In the genomic region with DNA sequence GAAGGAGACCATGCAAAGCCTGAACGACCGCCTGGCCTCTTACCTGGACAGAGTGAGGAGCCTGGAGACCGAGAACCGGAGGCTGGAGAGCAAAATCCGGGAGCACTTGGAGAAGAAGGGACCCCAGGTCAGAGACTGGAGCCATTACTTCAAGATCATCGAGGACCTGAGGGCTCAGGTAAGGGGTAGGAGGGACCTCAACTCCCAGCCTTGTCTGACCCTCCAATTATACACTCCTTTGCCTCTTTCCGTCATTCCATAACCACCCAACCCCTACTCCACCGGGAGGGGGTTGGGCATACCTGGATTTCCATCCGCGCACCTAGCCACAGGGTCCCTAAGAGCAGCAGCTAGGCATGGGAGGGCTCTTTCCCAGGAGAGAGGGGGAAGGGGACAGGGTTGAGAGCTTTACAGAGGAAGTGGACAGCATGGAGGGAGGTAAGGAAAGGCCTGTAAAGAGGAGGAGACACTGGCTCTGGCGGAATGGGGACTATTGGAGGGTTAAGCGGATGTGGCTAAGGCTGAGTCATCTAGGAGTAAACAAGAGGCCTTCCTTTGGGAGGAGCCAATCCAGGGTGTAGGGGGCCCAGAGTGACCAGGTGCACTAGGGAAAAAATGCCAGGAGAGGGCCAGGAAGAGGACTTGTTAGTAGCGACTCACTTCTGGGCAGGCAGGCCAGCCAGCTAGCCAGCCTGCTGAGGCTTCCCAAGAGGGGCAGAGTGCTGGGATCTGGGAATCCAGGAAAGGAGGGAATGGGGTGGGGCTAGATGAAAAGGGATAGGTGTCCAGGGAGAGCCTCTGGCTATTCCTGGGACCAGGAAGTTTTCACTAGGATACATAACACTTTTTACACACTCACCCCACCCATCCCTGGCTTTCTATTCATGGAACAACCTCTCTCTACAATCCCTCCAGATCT, we compare ENCODE assay signal across 1 cellular context.
TF ChIP-seq lines count a peak whose summit lies in the region.

No MANE protein-coding gene starts in this region.

TF ChIP-seq in HepG2, 621 proteins besides CTCF, POLR2A, EP300 and RAD21 (continued from another document and continues in another):
- TF ChIP-seq, protein P1, sequence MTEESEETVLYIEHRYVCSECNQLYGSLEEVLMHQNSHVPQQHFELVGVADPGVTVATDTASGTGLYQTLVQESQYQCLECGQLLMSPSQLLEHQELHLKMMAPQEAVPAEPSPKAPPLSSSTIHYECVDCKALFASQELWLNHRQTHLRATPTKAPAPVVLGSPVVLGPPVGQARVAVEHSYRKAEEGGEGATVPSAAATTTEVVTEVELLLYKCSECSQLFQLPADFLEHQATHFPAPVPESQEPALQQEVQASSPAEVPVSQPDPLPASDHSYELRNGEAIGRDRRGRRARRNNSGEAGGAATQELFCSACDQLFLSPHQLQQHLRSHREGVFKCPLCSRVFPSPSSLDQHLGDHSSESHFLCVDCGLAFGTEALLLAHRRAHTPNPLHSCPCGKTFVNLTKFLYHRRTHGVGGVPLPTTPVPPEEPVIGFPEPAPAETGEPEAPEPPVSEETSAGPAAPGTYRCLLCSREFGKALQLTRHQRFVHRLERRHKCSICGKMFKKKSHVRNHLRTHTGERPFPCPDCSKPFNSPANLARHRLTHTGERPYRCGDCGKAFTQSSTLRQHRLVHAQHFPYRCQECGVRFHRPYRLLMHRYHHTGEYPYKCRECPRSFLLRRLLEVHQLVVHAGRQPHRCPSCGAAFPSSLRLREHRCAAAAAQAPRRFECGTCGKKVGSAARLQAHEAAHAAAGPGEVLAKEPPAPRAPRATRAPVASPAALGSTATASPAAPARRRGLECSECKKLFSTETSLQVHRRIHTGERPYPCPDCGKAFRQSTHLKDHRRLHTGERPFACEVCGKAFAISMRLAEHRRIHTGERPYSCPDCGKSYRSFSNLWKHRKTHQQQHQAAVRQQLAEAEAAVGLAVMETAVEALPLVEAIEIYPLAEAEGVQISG (CRISPR knock-in tag; IDR thresholded peaks at IDR 0.05): no peak; the same call in 1 of the 2 replicates
- TF ChIP-seq ETV5 (CRISPR knock-in tag; IDR thresholded peaks at IDR 0.05; ENCODE audit: borderline replicate concordance): peak; percentile 99
- no peak for TF ChIP-seq SOX6 (IDR thresholded peaks at IDR 0.05)
- TF ChIP-seq SOX6 (CRISPR knock-in tag; IDR thresholded peaks at IDR 0.05): peak; percentile 77
- no peak for TF ChIP-seq ZNF678 (CRISPR knock-in tag; IDR thresholded peaks at IDR 0.05)
- peak; percentile 90; the same call in 1 of the 2 replicates for TF ChIP-seq HDAC2 (CRISPR knock-in tag; IDR thresholded peaks at IDR 0.05)
- no peak for TF ChIP-seq ZNF225 (CRISPR knock-in tag; IDR thresholded peaks at IDR 0.05)
- no peak for TF ChIP-seq ZNF530 (CRISPR knock-in tag; IDR thresholded peaks at IDR 0.05; ENCODE audit: low read depth)
- TF ChIP-seq PCBP1 (IDR thresholded peaks at IDR 0.05; ENCODE audit: borderline replicate concordance, low read depth, low read length): no peak
- no peak for TF ChIP-seq IKZF4 (CRISPR knock-in tag; IDR thresholded peaks at IDR 0.05; ENCODE audit: borderline replicate concordance, low read depth, not compliant biosample characterization)
- TF ChIP-seq MED13 (CRISPR knock-in tag; IDR thresholded peaks at IDR 0.05): peak; percentile 54
- TF ChIP-seq ZNF180 (CRISPR knock-in tag; IDR thresholded peaks at IDR 0.05; ENCODE audit: borderline replicate concordance, low read depth): no peak
- TF ChIP-seq CHD2 (IDR thresholded peaks at IDR 0.05; ENCODE audit: low read depth, low read length): peak; percentile 56; the same call in 1 of the 2 replicates
- no peak; the same call in 1 of the 2 replicates for TF ChIP-seq ZNF362 (CRISPR knock-in tag; IDR thresholded peaks at IDR 0.05; ENCODE audit: borderline replicate concordance)
- TF ChIP-seq MBD4 (IDR thresholded peaks at IDR 0.05; ENCODE audit: borderline replicate concordance, low read length): peak; percentile 62; the same call in 1 of the 2 replicates
- TF ChIP-seq SP2 (CRISPR knock-in tag; IDR thresholded peaks at IDR 0.05): peak; percentile 7; the same call in 1 of the 2 replicates
- no peak; the same call in 1 of the 2 replicates for TF ChIP-seq CCDC6 (CRISPR knock-in tag; IDR thresholded peaks at IDR 0.05)
- peak; percentile 93 for TF ChIP-seq FOXK2 (IDR thresholded peaks at IDR 0.05)
- peak; percentile 72 for TF ChIP-seq AKAP8 (CRISPR knock-in tag; IDR thresholded peaks at IDR 0.05)
- TF ChIP-seq JUN (CRISPR knock-in tag; IDR thresholded peaks at IDR 0.05): peak; percentile 95
- TF ChIP-seq, protein P2, sequence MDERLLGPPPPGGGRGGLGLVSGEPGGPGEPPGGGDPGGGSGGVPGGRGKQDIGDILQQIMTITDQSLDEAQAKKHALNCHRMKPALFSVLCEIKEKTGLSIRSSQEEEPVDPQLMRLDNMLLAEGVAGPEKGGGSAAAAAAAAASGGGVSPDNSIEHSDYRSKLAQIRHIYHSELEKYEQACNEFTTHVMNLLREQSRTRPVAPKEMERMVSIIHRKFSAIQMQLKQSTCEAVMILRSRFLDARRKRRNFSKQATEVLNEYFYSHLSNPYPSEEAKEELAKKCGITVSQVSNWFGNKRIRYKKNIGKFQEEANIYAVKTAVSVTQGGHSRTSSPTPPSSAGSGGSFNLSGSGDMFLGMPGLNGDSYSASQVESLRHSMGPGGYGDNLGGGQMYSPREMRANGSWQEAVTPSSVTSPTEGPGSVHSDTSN (CRISPR knock-in tag; IDR thresholded peaks at IDR 0.05): no peak
- 0 out of 2 replicates have a peak, but pooled peaks have one; percentile 8 for TF ChIP-seq ZNF644 (CRISPR knock-in tag; IDR thresholded peaks at IDR 0.05; ENCODE audit: low read depth)
- no peak; the same call in 1 of the 2 replicates for TF ChIP-seq ZBTB1 (CRISPR knock-in tag; IDR thresholded peaks at IDR 0.05; ENCODE audit: borderline replicate concordance)
- TF ChIP-seq NFKBIZ (CRISPR knock-in tag; IDR thresholded peaks at IDR 0.05): peak; percentile 87; the same call in 1 of the 2 replicates
- peak; percentile 64 for TF ChIP-seq ZGPAT (CRISPR knock-in tag; IDR thresholded peaks at IDR 0.05)
- TF ChIP-seq PHF21A (CRISPR knock-in tag; IDR thresholded peaks at IDR 0.05): peak; percentile 71; the same call in 1 of the 2 replicates
- TF ChIP-seq ZNF382 (CRISPR knock-in tag; IDR thresholded peaks at IDR 0.05; ENCODE audit: borderline replicate concordance): 0 out of 2 replicates have a peak, but pooled peaks have one; percentile 48
- TF ChIP-seq ISX (CRISPR knock-in tag; conservative IDR thresholded peaks at IDR 0.05): no peak
- TF ChIP-seq ZC3H13 (CRISPR knock-in tag; IDR thresholded peaks at IDR 0.05): 0 out of 2 replicates have a peak, but pooled peaks have one; percentile 78
- TF ChIP-seq, protein P3, sequence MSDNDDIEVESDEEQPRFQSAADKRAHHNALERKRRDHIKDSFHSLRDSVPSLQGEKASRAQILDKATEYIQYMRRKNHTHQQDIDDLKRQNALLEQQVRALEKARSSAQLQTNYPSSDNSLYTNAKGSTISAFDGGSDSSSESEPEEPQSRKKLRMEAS (IDR thresholded peaks at IDR 0.05): peak; percentile 38
- TF ChIP-seq ZNF564 (CRISPR knock-in tag; IDR thresholded peaks at IDR 0.05): no peak; the same call in 1 of the 2 replicates
- peak; percentile 86; the same call in 1 of the 2 replicates for TF ChIP-seq YEATS2 (CRISPR knock-in tag; IDR thresholded peaks at IDR 0.05; ENCODE audit: borderline replicate concordance)
- peak; percentile 67 for TF ChIP-seq ASH2L (IDR thresholded peaks at IDR 0.05; ENCODE audit: insufficient read length, low read depth, low read length)
- TF ChIP-seq, protein P4, sequence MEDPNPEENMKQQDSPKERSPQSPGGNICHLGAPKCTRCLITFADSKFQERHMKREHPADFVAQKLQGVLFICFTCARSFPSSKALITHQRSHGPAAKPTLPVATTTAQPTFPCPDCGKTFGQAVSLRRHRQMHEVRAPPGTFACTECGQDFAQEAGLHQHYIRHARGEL (CRISPR knock-in tag; IDR thresholded peaks at IDR 0.05): no peak
- TF ChIP-seq SUZ12 (IDR thresholded peaks at IDR 0.05; ENCODE audit: low read depth, low read length): no peak
- TF ChIP-seq SKI (IDR thresholded peaks at IDR 0.05; ENCODE audit: partially characterized antibody): peak; percentile 25
- TF ChIP-seq NONO (IDR thresholded peaks at IDR 0.05): no peak
- peak; percentile 52; the same call in 1 of the 2 replicates for TF ChIP-seq NONO (CRISPR knock-in tag; conservative IDR thresholded peaks at IDR 0.05)
- TF ChIP-seq REL (CRISPR knock-in tag; conservative IDR thresholded peaks at IDR 0.05): 0 out of 2 replicates have a peak, but pooled peaks have one; percentile 0
- no peak; the same call in 1 of the 2 replicates for TF ChIP-seq ZNF441 (CRISPR knock-in tag; IDR thresholded peaks at IDR 0.05; ENCODE audit: borderline replicate concordance)
- TF ChIP-seq, protein P5, sequence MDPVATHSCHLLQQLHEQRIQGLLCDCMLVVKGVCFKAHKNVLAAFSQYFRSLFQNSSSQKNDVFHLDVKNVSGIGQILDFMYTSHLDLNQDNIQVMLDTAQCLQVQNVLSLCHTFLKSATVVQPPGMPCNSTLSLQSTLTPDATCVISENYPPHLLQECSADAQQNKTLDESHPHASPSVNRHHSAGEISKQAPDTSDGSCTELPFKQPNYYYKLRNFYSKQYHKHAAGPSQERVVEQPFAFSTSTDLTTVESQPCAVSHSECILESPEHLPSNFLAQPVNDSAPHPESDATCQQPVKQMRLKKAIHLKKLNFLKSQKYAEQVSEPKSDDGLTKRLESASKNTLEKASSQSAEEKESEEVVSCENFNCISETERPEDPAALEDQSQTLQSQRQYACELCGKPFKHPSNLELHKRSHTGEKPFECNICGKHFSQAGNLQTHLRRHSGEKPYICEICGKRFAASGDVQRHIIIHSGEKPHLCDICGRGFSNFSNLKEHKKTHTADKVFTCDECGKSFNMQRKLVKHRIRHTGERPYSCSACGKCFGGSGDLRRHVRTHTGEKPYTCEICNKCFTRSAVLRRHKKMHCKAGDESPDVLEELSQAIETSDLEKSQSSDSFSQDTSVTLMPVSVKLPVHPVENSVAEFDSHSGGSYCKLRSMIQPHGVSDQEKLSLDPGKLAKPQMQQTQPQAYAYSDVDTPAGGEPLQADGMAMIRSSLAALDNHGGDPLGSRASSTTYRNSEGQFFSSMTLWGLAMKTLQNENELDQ (CRISPR knock-in tag; IDR thresholded peaks at IDR 0.05; ENCODE audit: borderline replicate concordance): no peak
- TF ChIP-seq HOXA7 (CRISPR knock-in tag; IDR thresholded peaks at IDR 0.05): no peak
- TF ChIP-seq ZNF333 (CRISPR knock-in tag; IDR thresholded peaks at IDR 0.05; ENCODE audit: borderline replicate concordance): 0 out of 2 replicates have a peak, but pooled peaks have one; percentile 33
- TF ChIP-seq ZNF546 (CRISPR knock-in tag; conservative IDR thresholded peaks at IDR 0.05): no peak
- TF ChIP-seq MED1 (CRISPR knock-in tag; IDR thresholded peaks at IDR 0.05): peak; percentile 91
- peak; percentile 87 for TF ChIP-seq ZNF580 (CRISPR knock-in tag; IDR thresholded peaks at IDR 0.05; ENCODE audit: borderline replicate concordance, low read depth)
- 0 out of 2 replicates have a peak, but pooled peaks have one; percentile 17 for TF ChIP-seq THAP8 (CRISPR knock-in tag; IDR thresholded peaks at IDR 0.05; ENCODE audit: borderline replicate concordance)
